ENCODE assay signal across 9 cellular contexts in genomic region chr5:135456238-135457099, GRCh38. TPM values are rescaled to one million over a fixed set of nuclear protein-coding genes. Genes with fewer than 3 reads are reported as not detected.
DNase-seq lines count a peak whose midpoint lies in the region; ATAC-seq and TF ChIP-seq lines count a peak whose summit lies in the region.
"Had no signal": no experiment of that assay in that cellular context is flagged by ENCODE, and none has a peak within 500 bp of the region (broad histone marks: within the 10 kb centered on the region; RNA-seq: fewer than 3 reads in every experiment).

No MANE protein-coding gene starts in this region.

- POLR2A ChIA-PET in MCF 10A (lab: Yijun Ruan, JAX) = interaction anchor here (0.6 to 2.0 kb wide), 3 partner anchors 23 to 153 kb away, joined by 3 to 5 read pairs (median 3); no protein-coding TSS in a partner anchor

- H3K36me3 ChIP-seq in trophoblast cell (ENCODE audit: control insufficient read depth in 1 of 2, insufficient read depth in 2 of 2, low read length in 2 of 2) = no peaks in the 10 kb centered on the region

- no peak overlapping the region for H2BK5ac ChIP-seq in trophoblast cell (ENCODE audit: low read depth, low read length, poor library complexity)

- no peak overlapping the region for H3K4me3 ChIP-seq in trophoblast cell (ENCODE audit: low read depth, low read length)

- no peak overlapping the region for H2AFZ ChIP-seq in trophoblast cell (ENCODE audit: insufficient read depth, low read length, poor library complexity)

- no peak overlapping the region for H3K4me3 Mint-ChIP-seq in MCF 10A (ENCODE audit: unreplicated experiment)

- H3K79me1 ChIP-seq in trophoblast cell (ENCODE audit: low read length) = no peaks in the 10 kb centered on the region

- H2BK12ac ChIP-seq in trophoblast cell (ENCODE audit: low read length) = no peak overlapping the region

- H3K27ac ChIP-seq in trophoblast cell (ENCODE audit: low read depth, low read length) = no peak overlapping the region

- H2BK120ac ChIP-seq in trophoblast cell (ENCODE audit: insufficient read depth, low read length, poor library complexity) = no peak overlapping the region

- H3K14ac ChIP-seq in trophoblast cell (ENCODE audit: low read length) = no peak overlapping the region

- intact Hi-C loops in MCF 10A (cut with micrococcal nuclease) = no loop called here

- H4K12ac ChIP-seq in trophoblast cell (ENCODE audit: low read depth, low read length) = no peak overlapping the region

- TF ChIP-seq CTCF in MCF 10A (IDR thresholded peaks at IDR 0.05; ENCODE audit: unreplicated experiment) = no peak

- H3K27me3 Mint-ChIP-seq in MCF 10A (ENCODE audit: insufficient read depth, unreplicated experiment) = peaks cover 20% of the 10 kb centered on the region

- no peak overlapping the region for H3K23ac ChIP-seq in trophoblast cell (ENCODE audit: low read length)

- no peak overlapping the region for H3K4me2 ChIP-seq in trophoblast cell (ENCODE audit: low read length)

- no TSS peak for BruUV-seq in MCF 10A (replicated peaks; lab: Mats Ljungman, UMichigan)

- no peak overlapping the region for H3K9ac ChIP-seq in trophoblast cell (ENCODE audit: low read length)

- H3K9me3 ChIP-seq in trophoblast cell (ENCODE audit: insufficient read depth, low read depth, low read length) = no peaks in the 10 kb centered on the region

- DNase-seq in AG08395 (ENCODE audit: low spot score) (peak; percentile 90), MCF 10A (ENCODE audit: unreplicated experiment) (peak; percentile 96), trophoblast cell (peak; percentile 68 to 71), D341Med (ENCODE audit: low spot score) (no peak), NCI-H774 (lab: John Stamatoyannopoulos, UW) (no peak), COLO829 (ENCODE audit: low spot score) (no peak)

- no peak overlapping the region for H4K91ac ChIP-seq in trophoblast cell (ENCODE audit: low read depth, low read length)

- H3K4me1 Mint-ChIP-seq in MCF 10A (ENCODE audit: insufficient read depth, unreplicated experiment) = peaks cover 21% of the 10 kb centered on the region

- no peaks in the 10 kb centered on the region for H3K9me3 Mint-ChIP-seq in MCF 10A (ENCODE audit: unreplicated experiment)

- peak; percentile 75 for ATAC-seq in GM19351 (IDR thresholded peaks at IDR 0.05; ENCODE audit: unreplicated experiment)
- peak; percentile 60 for ATAC-seq in HG03565 (IDR thresholded peaks at IDR 0.05; ENCODE audit: unreplicated experiment)

- no peak overlapping the region for H3K27ac Mint-ChIP-seq in MCF 10A (ENCODE audit: low read depth, unreplicated experiment)

- H4K8ac ChIP-seq in trophoblast cell (ENCODE audit: low read depth, low read length) = no peak overlapping the region

- no peak overlapping the region for H2AK5ac ChIP-seq in trophoblast cell (ENCODE audit: low read length)

- CTCF ChIA-PET in MCF 10A (lab: Yijun Ruan, JAX) = interaction anchor here (0.5 to 29.6 kb wide), 28 partner anchors 10 to 1928 kb away, joined by 3 to 2166 read pairs (median 4); partner anchors contain the start of gene DCANP1

- no peaks in the 10 kb centered on the region for H3K36me3 Mint-ChIP-seq in MCF 10A (ENCODE audit: insufficient read depth, unreplicated experiment)

- H3K4me1 ChIP-seq in trophoblast cell (ENCODE audit: control insufficient read depth in 1 of 2, insufficient read depth in 2 of 2, low read length in 2 of 2) = no peaks in the 10 kb centered on the region

- no CpG with 5 or more reads among the region's 12 CpGs for whole genome bisulfite sequencing in trophoblast cell (ENCODE audit: extremely low coverage, insufficient coverage, insufficient read length)

- no peak overlapping the region for H3K4ac ChIP-seq in trophoblast cell (ENCODE audit: low read depth, low read length)

- H3K27me3 ChIP-seq in trophoblast cell (ENCODE audit: insufficient read depth, low read length) = no peaks in the 10 kb centered on the region

- no peaks in the 10 kb centered on the region for H3K79me2 ChIP-seq in trophoblast cell (ENCODE audit: control insufficient read depth, insufficient read depth, low read length, poor library complexity)

- H3K18ac ChIP-seq in trophoblast cell (ENCODE audit: low read length) = no peak overlapping the region

RNA-seq across cellular contexts. Expression of gene TIFAB, which starts 4.3 kb away (rescaled TPM):
- total RNA-seq in MCF 10A (2022) = not detected in 2 replicates
- not detected in 2 replicates for polyA plus RNA-seq in trophoblast cell (2013)

RNA-seq across cellular contexts. Expression of gene DCANP1, which starts 9.3 kb away (rescaled TPM):
- total RNA-seq in MCF 10A (2022) = not detected in 2 replicates
- polyA plus RNA-seq in trophoblast cell (2013) = not detected in 2 replicates
- polyA plus RNA-seq: liver had no signal

RNA-seq across cellular contexts. Expression of gene MACROH2A1, which starts 57.4 kb away (rescaled TPM):
- 266 and 306 TPM in 2 replicates for total RNA-seq in MCF 10A (2022)
- 172 and 175 TPM in 2 replicates for polyA plus RNA-seq in trophoblast cell (2013)

Comparison
In these comparisons a context has a peak if more than half of its experiments do, and no peak if none do; other contexts are left out.
1. DNase-seq: peak in AG08395 (single experiment), MCF 10A (single experiment) and trophoblast cell (2 of 2); none in D341Med (single experiment), NCI-H774 (single experiment) and COLO829 (single experiment).